Comparison of ENCODE assay signal across 10 cellular contexts in genomic region chr3:158725348-158725966, GRCh38. TPM values are rescaled to one million over a fixed set of nuclear protein-coding genes. Genes with fewer than 3 reads are reported as not detected.
DNase-seq lines count a peak whose midpoint lies in the region; ATAC-seq and TF ChIP-seq lines count a peak whose summit lies in the region.
"Had no signal": no experiment of that assay in that cellular context is flagged by ENCODE, and none has a peak within 500 bp of the region (broad histone marks: within the 10 kb centered on the region; RNA-seq: fewer than 3 reads in every experiment).

No MANE protein-coding gene starts in this region.

- no peaks in the 10 kb centered on the region for H3K27me3 Mint-ChIP-seq in mesothelial cell of epicardium (ENCODE audit: low read depth)

- no peak overlapping the region; the same call in 1 of the 2 replicates for H3K4me3 ChIP-seq in AG04449 (ENCODE audit: low read depth, low read length)
- H3K4me3 ChIP-seq: GM12878 had no signal

- POLR2A ChIA-PET in AG04449 (lab: Yijun Ruan, JAX): no interaction called here

- CTCF ChIA-PET in AG04449 (lab: Yijun Ruan, JAX): interaction anchor here (1.3 to 11.2 kb wide), 11 partner anchors 10 to 535 kb away, joined by 4 to 358 read pairs (median 54); partner anchors contain the start of gene LXN

- no peak overlapping the region for H3K4me3 Mint-ChIP-seq in mesothelial cell of epicardium

- DNase-seq in AG04449 (ENCODE audit: low read depth, low spot score) (peak; percentile 92), HT1080 (ENCODE audit: low read depth) (peak; percentile 96), dedifferentiated amniotic fluid mesenchymal stem cell (ENCODE audit: extremely low spot score) (peak; percentile 92), mesothelial cell of epicardium (ENCODE audit: low spot score in 2 of 2, unreplicated experiment in 2 of 2) (no peak), activated gamma-delta T cell (lab: John Stamatoyannopoulos, UW) (no peak), inferior parietal cortex (ENCODE audit: extremely low spot score) (no peak)
- no peak for DNase-seq in stimulated activated CD4-positive, alpha-beta T cell treated with anti-CD3 and anti-CD28 coated beads, Interleukin-4, amount 100 ng/mL, for 1 hour
- DNase-seq: central memory CD4-positive, alpha-beta T cell had no signal

- H3K36me3 Mint-ChIP-seq in mesothelial cell of epicardium: peaks cover 20% of the 10 kb centered on the region

- TF ChIP-seq CTCF in AG04449 (IDR thresholded peaks at IDR 0.05; ENCODE audit: insufficient read depth, low read length, missing control alignments) (no peak), mesothelial cell of epicardium (IDR thresholded peaks at IDR 0.05; ENCODE audit: unreplicated experiment) (no peak)

- H3K4me1 Mint-ChIP-seq in mesothelial cell of epicardium: peaks cover 51% of the 10 kb centered on the region

- peak overlapping the region; percentile 82 for H3K27ac Mint-ChIP-seq in mesothelial cell of epicardium

- no peak for ATAC-seq in GM18909 (IDR thresholded peaks at IDR 0.05; ENCODE audit: poor library complexity, unreplicated experiment)
- ATAC-seq: GM12878 had no signal

- no peaks in the 10 kb centered on the region for H3K9me3 Mint-ChIP-seq in mesothelial cell of epicardium

RNA-seq across cellular contexts. Expression of gene RARRES1, which starts 6.8 kb away (rescaled TPM):
- not detected in 2 replicates for total RNA-seq in HT1080 (2014; rRNA removed; shearing (Covaris generic))
- polyA plus RNA-seq in HT1080 (2015; cell fraction: cytosol; rRNA removed): not detected in 2 replicates
- polyA plus RNA-seq in HT1080 (2015; cell fraction: nucleus; rRNA removed): not detected in 2 replicates
- total RNA-seq in mesothelial cell of epicardium: 48.9 to 53.0 TPM (median 51.9 TPM) in 3 replicates
- total RNA-seq: GM12878 had no signal

RNA-seq across cellular contexts. Expression of gene LXN, which starts 53.0 kb away (rescaled TPM):
- total RNA-seq in HT1080 (2014; rRNA removed; shearing (Covaris generic)): not detected in 2 replicates
- polyA plus RNA-seq in HT1080 (2015; cell fraction: cytosol; rRNA removed): not detected in 2 replicates
- not detected in 2 replicates for polyA plus RNA-seq in HT1080 (2015; cell fraction: nucleus; rRNA removed)
- total RNA-seq in mesothelial cell of epicardium: 42.6 to 46.7 TPM (median 46.7 TPM) in 3 replicates

Comparison
In these comparisons a context has a peak if more than half of its experiments do, and no peak if none do; other contexts are left out.
1. DNase-seq: peak in AG04449 (single experiment), HT1080 (single experiment) and dedifferentiated amniotic fluid mesenchymal stem cell (single experiment); none in mesothelial cell of epicardium (0 of 2), activated gamma-delta T cell (single experiment), inferior parietal cortex (single experiment) and stimulated activated CD4-positive, alpha-beta T cell treated with anti-CD3 and anti-CD28 coated beads, Interleukin-4, amount 100 ng/mL, for 1 hour (single experiment).
2. RNA of gene RARRES1, which starts 6.8 kb away (total RNA-seq): 48.9 to 53.0 TPM in mesothelial cell of epicardium; not detected in HT1080; every median in the first group is over 10 times any median in the second.
3. RNA of gene LXN, which starts 53.0 kb away (total RNA-seq): 42.6 to 46.7 TPM in mesothelial cell of epicardium; not detected in HT1080; every median in the first group is over 10 times any median in the second.